Comparison of ENCODE assay signal across 8 cellular contexts in genomic region chr11:34358258-34358665, GRCh38. TPM values are rescaled to one million over a fixed set of nuclear protein-coding genes. Genes with fewer than 3 reads are reported as not detected.
DNase-seq lines count a peak whose midpoint lies in the region; ATAC-seq and TF ChIP-seq lines count a peak whose summit lies in the region.

No MANE protein-coding gene starts in this region.

- peak overlapping the region; percentile 68 to 90 (median 77) for H3K27ac ChIP-seq in Peyer's patch
- peak overlapping the region; percentile 73 to 88 for H3K27ac ChIP-seq in coronary artery
- peak overlapping the region; percentile 31 for H3K27ac ChIP-seq in lower lobe of right lung

- intact Hi-C loops in lower lobe of right lung (cut with DNase I) = loop anchor here (5.0 kb wide), 2 partner anchors 186 to 361 kb away; no protein-coding TSS in a partner anchor

- peak overlapping the region; percentile 72 for H3K9ac ChIP-seq in ES-I3 (ENCODE audit: low read depth, low read length)

- no peak for TF ChIP-seq POLR2A in Peyer's patch (IDR thresholded peaks at IDR 0.05)

- peak overlapping the region; percentile 52 to 86 (median 62) for H3K4me3 ChIP-seq in Peyer's patch
- H3K4me3 ChIP-seq in coronary artery = peak overlapping the region; percentile 85
- peak overlapping the region; percentile 71 for H3K4me3 ChIP-seq in lower lobe of right lung

- H3K27me3 ChIP-seq in Peyer's patch (no peaks in the 10 kb centered on the region), lower lobe of right lung (ENCODE audit: low read depth) (peaks cover 19% of the 10 kb centered on the region)

- TF ChIP-seq CTCF in Peyer's patch (IDR thresholded peaks at IDR 0.05) (no peak), coronary artery (IDR thresholded peaks at IDR 0.05) (no peak), lower lobe of right lung (IDR thresholded peaks at IDR 0.05) (no peak)

- H3K36me3 ChIP-seq in ES-I3 (ENCODE audit: insufficient read depth, low read length) (no peaks in the 10 kb centered on the region), Peyer's patch (no peaks in the 10 kb centered on the region), lower lobe of right lung (no peaks in the 10 kb centered on the region)

- DNase-seq in 8988T = peak; percentile 59
- peak; percentile 81 for DNase-seq in HT1080 (ENCODE audit: low read depth)
- DNase-seq in Peyer's patch = peak in 2 of 3 donors; percentile 31 to 74
- peak; percentile 81 for DNase-seq in coronary artery (ENCODE audit: low spot score)
- no peak for DNase-seq in lower lobe of right lung
- DNase-seq in superior temporal gyrus (ENCODE audit: extremely low spot score) = peak; percentile 53
- no peak for DNase-seq in KG1 (lab: John Stamatoyannopoulos, UW)

- ATAC-seq in lower lobe of right lung = peak; percentile 37 to 55

- H3K9me3 ChIP-seq in ES-I3 (ENCODE audit: control insufficient read depth, insufficient read depth, low read length) (no peaks in the 10 kb centered on the region), Peyer's patch (no peaks in the 10 kb centered on the region), lower lobe of right lung (no peaks in the 10 kb centered on the region)

- peaks cover 6% of the 10 kb centered on the region for H3K4me1 ChIP-seq in ES-I3 (ENCODE audit: insufficient read depth, low read length)
- peaks cover 0 to 32% (median 11%) of the 10 kb centered on the region in 4 donors for H3K4me1 ChIP-seq in Peyer's patch
- H3K4me1 ChIP-seq in lower lobe of right lung = peaks cover 31% of the 10 kb centered on the region

RNA-seq across cellular contexts. Expression of gene ABTB2, which starts 0.5 kb away (rescaled TPM):
- total RNA-seq in HT1080 (2014; rRNA removed; shearing (Covaris generic)) = 3.8 and 4.0 TPM in 2 replicates
- 6.6 and 7.6 TPM in 2 replicates for polyA plus RNA-seq in HT1080 (2015; cell fraction: cytosol; rRNA removed)
- polyA plus RNA-seq in HT1080 (2015; cell fraction: nucleus; rRNA removed) = 11.4 TPM in 2 replicates
- total RNA-seq in Peyer's patch (10 to 100 TPM in 3 of 4 donors, 1 to 10 TPM in 1; 5.0 to 44.1 (median 33.0) TPM), lower lobe of right lung (2.7 TPM)

Comparison
In these comparisons a context has a peak if more than half of its experiments do, and no peak if none do; other contexts are left out.
1. DNase-seq: peak in 8988T (single experiment), HT1080 (single experiment), Peyer's patch (2 of 3), coronary artery (single experiment) and superior temporal gyrus (single experiment); none in lower lobe of right lung (single experiment) and KG1 (single experiment).
2. Peak in every context shown above with its lines, with median percentiles within 50 percentile points of each other: H3K27ac ChIP-seq and H3K4me3 ChIP-seq.